In genomic region chr17:70187383-70187782, GRCh38 we compare ENCODE assay signal across 25 cellular contexts. TPM values are rescaled to one million over a fixed set of nuclear protein-coding genes. Genes with fewer than 3 reads are reported as not detected.
DNase-seq lines count a peak whose midpoint lies in the region; ATAC-seq, FAIRE-seq and TF ChIP-seq lines count a peak whose summit lies in the region.
"Had no signal": no experiment of that assay in that cellular context is flagged by ENCODE, and none has a peak within 500 bp of the region (broad histone marks: within the 10 kb centered on the region; RNA-seq: fewer than 3 reads in every experiment).

No MANE protein-coding gene starts in this region.

- H3K27ac ChIP-seq in astrocyte (ENCODE audit: low read depth, low read length): no peak overlapping the region
- H3K27ac ChIP-seq: cardiac muscle cell, HL-60, left lung, thyroid gland had no signal

- no peak overlapping the region for H3K9ac ChIP-seq in astrocyte (ENCODE audit: low read length)

- peak overlapping the region; percentile 41 for H3K27ac Mint-ChIP-seq in astrocyte (ENCODE audit: unreplicated experiment)
- H3K27ac Mint-ChIP-seq in activated naive CD8-positive, alpha-beta T cell treated with anti-CD3 and anti-CD28 coated beads, Interleukin-2, amount 50 U/mL, for 24 hours: no peak overlapping the region
- H3K27ac Mint-ChIP-seq: activated CD4-positive, alpha-beta T cell treated with anti-CD3 and anti-CD28 coated beads, Interleukin-2, amount 10 ng/mL, durations not matched to agents 7 days and 5 days; activated naive CD8-positive, alpha-beta T cell treated with anti-CD3 and anti-CD28 coated beads for 36 hours; activated T-helper 17 cell treated with anti-CD3 and anti-CD28 coated beads, Interleukin-2, amount 50 U/mL, for 72 hours; progenitor cell of endocrine pancreas had no signal

- no peak overlapping the region for H2AFZ ChIP-seq in astrocyte (ENCODE audit: low read depth, low read length)

- no peaks in the 10 kb centered on the region for H3K9me3 ChIP-seq in astrocyte (ENCODE audit: insufficient read depth, low read depth, low read length)
- H3K9me3 ChIP-seq: Caco-2, left lung, mucosa of descending colon, thyroid gland had no signal

- no peak for ATAC-seq in activated naive CD8-positive, alpha-beta T cell treated with anti-CD3 and anti-CD28 coated beads, Interleukin-2, amount 50 U/mL, for 24 hours
- ATAC-seq: activated T-helper 17 cell treated with anti-CD3 and anti-CD28 coated beads, Interleukin-2, amount 50 U/mL, for 72 hours; left lung; mucosa of descending colon had no signal

- peak; percentile 34 for FAIRE-seq in astrocyte (lab: Jason Lieb, UNC)
- FAIRE-seq: small intestine had no signal

- no peaks in the 10 kb centered on the region for H3K79me2 ChIP-seq in astrocyte (ENCODE audit: insufficient read depth, low read length)

- H3K9me3 Mint-ChIP-seq in astrocyte (ENCODE audit: unreplicated experiment): no peaks in the 10 kb centered on the region
- no peaks in the 10 kb centered on the region for H3K9me3 Mint-ChIP-seq in activated naive CD8-positive, alpha-beta T cell treated with anti-CD3 and anti-CD28 coated beads, Interleukin-2, amount 50 U/mL, for 24 hours
- H3K9me3 Mint-ChIP-seq: activated CD4-positive, alpha-beta T cell treated with anti-CD3 and anti-CD28 coated beads, Interleukin-2, amount 10 ng/mL, durations not matched to agents 7 days and 5 days; activated naive CD8-positive, alpha-beta T cell treated with anti-CD3 and anti-CD28 coated beads for 36 hours; activated T-helper 17 cell treated with anti-CD3 and anti-CD28 coated beads, Interleukin-2, amount 50 U/mL, for 72 hours had no signal

- H3K4me2 ChIP-seq in astrocyte (ENCODE audit: low read length): no peak overlapping the region

- H3K27me3 ChIP-seq in astrocyte (ENCODE audit: insufficient read depth, low read length): no peaks in the 10 kb centered on the region
- no peaks in the 10 kb centered on the region for H3K27me3 ChIP-seq in H7 (ENCODE audit: control insufficient read depth, insufficient read depth, low read length)
- H3K27me3 ChIP-seq: left lung, thyroid gland had no signal

- H4K20me1 ChIP-seq in astrocyte (ENCODE audit: insufficient read depth, low read length): no peaks in the 10 kb centered on the region

- no peaks in the 10 kb centered on the region for H3K36me3 ChIP-seq in astrocyte (ENCODE audit: insufficient read depth, low read length)
- H3K36me3 ChIP-seq in H7 (replicated peaks; ENCODE audit: control insufficient read depth, insufficient read depth, low read length): no peaks in the 10 kb centered on the region
- H3K36me3 ChIP-seq: cardiac muscle cell, left lung, thyroid gland had no signal

- DNase-seq in HT1080 (ENCODE audit: low read depth) (peak; percentile 64), astrocyte (ENCODE audit: low read depth) (peak; percentile 61), fibroblast of mammary gland (ENCODE audit: low read depth) (peak; percentile 81), stromal cell of bone marrow (ENCODE audit: low read depth) (peak; percentile 71), H7 (no peak)
- no peak for DNase-seq in activated naive CD8-positive, alpha-beta T cell treated with anti-CD3 and anti-CD28 coated beads, Interleukin-2, amount 50 U/mL, for 24 hours
- no peak for DNase-seq in activated naive CD4-positive, alpha-beta T cell treated with anti-CD3 and anti-CD28 coated beads, Interleukin-2, amount 50 U/mL, for 16 hours
- DNase-seq: activated CD4-positive, alpha-beta T cell treated with anti-CD3 and anti-CD28 coated beads, Interleukin-2, amount 10 ng/mL, durations not matched to agents 7 days and 5 days; activated naive CD8-positive, alpha-beta T cell treated with anti-CD3 and anti-CD28 coated beads for 36 hours; Caco-2; head of caudate nucleus; left lung; mucosa of descending colon; NCI-H1436 treated with DMSO at 0.1 percent for 48 hours; NCI-H526; SHP77 treated with DMSO at 0.1 percent for 48 hours; small intestine; stimulated activated naive CD4-positive, alpha-beta T cell treated with Interleukin-2 at 50 U/mL for 16 hours; thyroid gland had no signal

- H3K4me3 Mint-ChIP-seq in astrocyte (ENCODE audit: unreplicated experiment): no peak overlapping the region
- no peak overlapping the region for H3K4me3 Mint-ChIP-seq in activated naive CD8-positive, alpha-beta T cell treated with anti-CD3 and anti-CD28 coated beads, Interleukin-2, amount 50 U/mL, for 24 hours
- H3K4me3 Mint-ChIP-seq: activated CD4-positive, alpha-beta T cell treated with anti-CD3 and anti-CD28 coated beads, Interleukin-2, amount 10 ng/mL, durations not matched to agents 7 days and 5 days; activated naive CD8-positive, alpha-beta T cell treated with anti-CD3 and anti-CD28 coated beads for 36 hours; activated T-helper 17 cell treated with anti-CD3 and anti-CD28 coated beads, Interleukin-2, amount 50 U/mL, for 72 hours; neural crest cell had no signal

- no peaks in the 10 kb centered on the region for H3K27me3 Mint-ChIP-seq in astrocyte (ENCODE audit: low read depth, unreplicated experiment)
- H3K27me3 Mint-ChIP-seq in activated naive CD8-positive, alpha-beta T cell treated with anti-CD3 and anti-CD28 coated beads, Interleukin-2, amount 50 U/mL, for 24 hours: peaks cover 6% of the 10 kb centered on the region
- H3K27me3 Mint-ChIP-seq: activated naive CD8-positive, alpha-beta T cell treated with anti-CD3 and anti-CD28 coated beads for 36 hours had no signal

- H3K4me1 ChIP-seq in astrocyte (ENCODE audit: insufficient read depth, low read length): peaks cover 8% of the 10 kb centered on the region
- H3K4me1 ChIP-seq: Caco-2, left lung, thyroid gland had no signal

- H3K4me3 ChIP-seq in astrocyte (ENCODE audit: insufficient read depth, low read depth, low read length) (no peak overlapping the region), fibroblast of mammary gland (ENCODE audit: control insufficient read depth, low read depth, low read length) (no peak overlapping the region), H7 (ENCODE audit: insufficient read depth, low read depth, low read length) (no peak overlapping the region)
- H3K4me3 ChIP-seq: cardiac muscle cell, left lung, mucosa of descending colon, thyroid gland had no signal

- no peak for TF ChIP-seq CTCF in astrocyte (IDR thresholded peaks at IDR 0.05; ENCODE audit: insufficient read depth, low read depth, low read length)
- TF ChIP-seq CTCF in fibroblast of mammary gland (conservative IDR thresholded peaks at IDR 0.05; ENCODE audit: control insufficient read depth, insufficient read depth, low read depth, low read length): no peak

- no peaks in the 10 kb centered on the region for H3K36me3 Mint-ChIP-seq in astrocyte (ENCODE audit: low read depth, unreplicated experiment)
- no peaks in the 10 kb centered on the region for H3K36me3 Mint-ChIP-seq in activated naive CD8-positive, alpha-beta T cell treated with anti-CD3 and anti-CD28 coated beads, Interleukin-2, amount 50 U/mL, for 24 hours (ENCODE audit: low read depth)
- H3K36me3 Mint-ChIP-seq: activated naive CD8-positive, alpha-beta T cell treated with anti-CD3 and anti-CD28 coated beads for 36 hours had no signal

- peaks cover 14% of the 10 kb centered on the region for H3K4me1 Mint-ChIP-seq in astrocyte (ENCODE audit: low read depth, unreplicated experiment)
- H3K4me1 Mint-ChIP-seq in activated naive CD8-positive, alpha-beta T cell treated with anti-CD3 and anti-CD28 coated beads, Interleukin-2, amount 50 U/mL, for 24 hours: no peaks in the 10 kb centered on the region
- H3K4me1 Mint-ChIP-seq: activated CD4-positive, alpha-beta T cell treated with anti-CD3 and anti-CD28 coated beads, Interleukin-2, amount 10 ng/mL, durations not matched to agents 7 days and 5 days; activated naive CD8-positive, alpha-beta T cell treated with anti-CD3 and anti-CD28 coated beads for 36 hours; activated T-helper 17 cell treated with anti-CD3 and anti-CD28 coated beads, Interleukin-2, amount 50 U/mL, for 72 hours had no signal

RNA-seq across cellular contexts. Expression of gene KCNJ2, which starts 18.1 kb away (rescaled TPM):
- total RNA-seq in HT1080 (2014; rRNA removed; shearing (Covaris generic)): 0.43 and 0.66 TPM in 2 replicates
- 0.62 and 0.96 TPM in 2 replicates for polyA plus RNA-seq in HT1080 (2015; cell fraction: cytosol; rRNA removed)
- polyA plus RNA-seq in HT1080 (2015; cell fraction: nucleus; rRNA removed): 1.5 and 1.7 TPM in 2 replicates
- 5.9 and 10.2 TPM in 2 replicates for total RNA-seq in astrocyte
- total RNA-seq in H7 (2014; rRNA removed; shearing (Covaris generic)): 0.11 and 0.14 TPM in 2 replicates
- total RNA-seq: activated CD4-positive, alpha-beta T cell treated with anti-CD3 and anti-CD28 coated beads, Interleukin-2, amount 10 ng/mL, durations not matched to agents 7 days and 5 days; activated naive CD8-positive, alpha-beta T cell treated with anti-CD3 and anti-CD28 coated beads for 36 hours; activated T-helper 17 cell treated with anti-CD3 and anti-CD28 coated beads, Interleukin-2, amount 50 U/mL, for 72 hours; T-helper 1 cell treated with Interleukin-12 subunit alpha and Interleukin-12 subunit beta and Interleukin-4 antibody, amounts not matched to agents 30 ng/mL and 1 ng/mL, for 36 hours had no signal
- polyA plus RNA-seq: cardiac muscle cell had no signal

Comparison
In these comparisons a context has a peak if more than half of its experiments do, and no peak if none do; other contexts are left out.
1. DNase-seq: peak in HT1080 (single experiment), astrocyte (single experiment), fibroblast of mammary gland (single experiment) and stromal cell of bone marrow (single experiment); none in activated naive CD8-positive, alpha-beta T cell treated with anti-CD3 and anti-CD28 coated beads, Interleukin-2, amount 50 U/mL, for 24 hours (single experiment), activated naive CD4-positive, alpha-beta T cell treated with anti-CD3 and anti-CD28 coated beads, Interleukin-2, amount 50 U/mL, for 16 hours (single experiment) and H7 (single experiment).